ENCODE assay signal across 1 cellular context in the genomic region with DNA sequence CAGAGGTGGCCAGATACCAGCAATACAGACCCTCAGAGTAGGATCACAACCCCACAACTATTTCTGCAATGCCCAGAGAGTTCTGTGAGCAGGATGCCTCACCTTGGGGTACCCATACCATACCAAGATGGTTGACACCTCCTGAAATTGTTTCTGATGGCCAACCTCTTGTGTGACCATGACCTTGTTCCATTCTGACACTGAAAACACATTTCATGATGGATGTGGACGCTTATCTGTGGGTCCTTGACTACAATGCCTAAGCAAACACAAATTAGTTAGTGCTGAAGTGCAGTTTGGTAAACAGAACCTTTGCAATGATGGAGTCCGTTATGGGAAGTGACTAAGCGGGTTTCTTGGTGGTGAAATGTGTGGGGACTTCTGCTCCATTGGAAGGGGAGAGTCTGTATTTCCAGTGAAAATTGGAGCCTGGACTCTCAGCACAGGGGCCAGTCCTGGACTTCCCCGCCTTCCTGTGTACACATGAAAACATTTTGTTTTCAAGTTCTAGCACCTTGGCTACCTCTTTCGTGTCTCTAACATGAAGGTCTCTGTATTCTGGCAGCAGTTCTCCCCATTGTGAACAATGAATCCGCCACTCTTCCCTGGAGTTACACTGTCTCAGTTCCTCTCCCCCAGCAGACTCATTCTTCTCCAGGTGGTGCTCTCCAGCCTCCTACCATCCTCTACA.
TF ChIP-seq lines count a peak whose summit lies in the region.

No MANE protein-coding gene starts in this region.

TF ChIP-seq in HepG2, 621 proteins besides CTCF, POLR2A, EP300 and RAD21 (continued from another document and continues in another):
- 0 out of 2 replicates have a peak, but pooled peaks have one; percentile 50 for TF ChIP-seq SIN3A (IDR thresholded peaks at IDR 0.05; ENCODE audit: borderline replicate concordance, low read depth, low read length)
- peak; percentile 90 for TF ChIP-seq ZBTB7B (CRISPR knock-in tag; IDR thresholded peaks at IDR 0.05)
- TF ChIP-seq ASH2L (IDR thresholded peaks at IDR 0.05; ENCODE audit: insufficient read length, low read depth, low read length) = no peak
- TF ChIP-seq ZBTB38 (CRISPR knock-in tag; IDR thresholded peaks at IDR 0.05) = peak; percentile 80
- TF ChIP-seq TAF1 (CRISPR knock-in tag; IDR thresholded peaks at IDR 0.05) = peak; percentile 26
- TF ChIP-seq, protein P1, sequence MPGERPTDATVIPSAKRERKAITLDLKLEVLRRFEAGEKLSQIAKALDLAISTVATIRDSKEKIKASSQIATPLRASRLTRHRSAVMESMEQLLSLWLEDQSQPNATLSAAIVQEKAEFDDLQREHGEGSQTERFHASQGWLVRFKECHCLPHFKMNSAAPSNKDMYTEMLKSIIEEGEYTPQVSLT (CRISPR knock-in tag; IDR thresholded peaks at IDR 0.05; ENCODE audit: borderline replicate concordance, low read depth) = peak; percentile 47; the same call in 1 of the 2 replicates
- no peak for TF ChIP-seq PTBP1 (IDR thresholded peaks at IDR 0.05; ENCODE audit: low read depth, low read length, poor library complexity, severe bottlenecking)
- peak; percentile 77; the same call in 1 of the 2 replicates for TF ChIP-seq KLF6 (CRISPR knock-in tag; IDR thresholded peaks at IDR 0.05)
- peak; percentile 88 for TF ChIP-seq JUNB (CRISPR knock-in tag; IDR thresholded peaks at IDR 0.05; ENCODE audit: borderline replicate concordance)
- TF ChIP-seq ZNF24 (IDR thresholded peaks at IDR 0.05) = no peak
- TF ChIP-seq, protein P2, sequence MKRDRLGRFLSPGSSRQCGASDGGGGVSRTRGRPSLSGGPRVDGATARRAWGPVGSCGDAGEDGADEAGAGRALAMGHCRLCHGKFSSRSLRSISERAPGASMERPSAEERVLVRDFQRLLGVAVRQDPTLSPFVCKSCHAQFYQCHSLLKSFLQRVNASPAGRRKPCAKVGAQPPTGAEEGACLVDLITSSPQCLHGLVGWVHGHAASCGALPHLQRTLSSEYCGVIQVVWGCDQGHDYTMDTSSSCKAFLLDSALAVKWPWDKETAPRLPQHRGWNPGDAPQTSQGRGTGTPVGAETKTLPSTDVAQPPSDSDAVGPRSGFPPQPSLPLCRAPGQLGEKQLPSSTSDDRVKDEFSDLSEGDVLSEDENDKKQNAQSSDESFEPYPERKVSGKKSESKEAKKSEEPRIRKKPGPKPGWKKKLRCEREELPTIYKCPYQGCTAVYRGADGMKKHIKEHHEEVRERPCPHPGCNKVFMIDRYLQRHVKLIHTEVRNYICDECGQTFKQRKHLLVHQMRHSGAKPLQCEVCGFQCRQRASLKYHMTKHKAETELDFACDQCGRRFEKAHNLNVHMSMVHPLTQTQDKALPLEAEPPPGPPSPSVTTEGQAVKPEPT (CRISPR knock-in tag; IDR thresholded peaks at IDR 0.05; ENCODE audit: low read depth) = no peak
- TF ChIP-seq, protein P3, sequence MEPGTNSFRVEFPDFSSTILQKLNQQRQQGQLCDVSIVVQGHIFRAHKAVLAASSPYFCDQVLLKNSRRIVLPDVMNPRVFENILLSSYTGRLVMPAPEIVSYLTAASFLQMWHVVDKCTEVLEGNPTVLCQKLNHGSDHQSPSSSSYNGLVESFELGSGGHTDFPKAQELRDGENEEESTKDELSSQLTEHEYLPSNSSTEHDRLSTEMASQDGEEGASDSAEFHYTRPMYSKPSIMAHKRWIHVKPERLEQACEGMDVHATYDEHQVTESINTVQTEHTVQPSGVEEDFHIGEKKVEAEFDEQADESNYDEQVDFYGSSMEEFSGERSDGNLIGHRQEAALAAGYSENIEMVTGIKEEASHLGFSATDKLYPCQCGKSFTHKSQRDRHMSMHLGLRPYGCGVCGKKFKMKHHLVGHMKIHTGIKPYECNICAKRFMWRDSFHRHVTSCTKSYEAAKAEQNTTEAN (CRISPR knock-in tag; conservative IDR thresholded peaks at IDR 0.05) = peak; percentile 92; the same call in 1 of the 2 replicates
- TF ChIP-seq, protein P4, sequence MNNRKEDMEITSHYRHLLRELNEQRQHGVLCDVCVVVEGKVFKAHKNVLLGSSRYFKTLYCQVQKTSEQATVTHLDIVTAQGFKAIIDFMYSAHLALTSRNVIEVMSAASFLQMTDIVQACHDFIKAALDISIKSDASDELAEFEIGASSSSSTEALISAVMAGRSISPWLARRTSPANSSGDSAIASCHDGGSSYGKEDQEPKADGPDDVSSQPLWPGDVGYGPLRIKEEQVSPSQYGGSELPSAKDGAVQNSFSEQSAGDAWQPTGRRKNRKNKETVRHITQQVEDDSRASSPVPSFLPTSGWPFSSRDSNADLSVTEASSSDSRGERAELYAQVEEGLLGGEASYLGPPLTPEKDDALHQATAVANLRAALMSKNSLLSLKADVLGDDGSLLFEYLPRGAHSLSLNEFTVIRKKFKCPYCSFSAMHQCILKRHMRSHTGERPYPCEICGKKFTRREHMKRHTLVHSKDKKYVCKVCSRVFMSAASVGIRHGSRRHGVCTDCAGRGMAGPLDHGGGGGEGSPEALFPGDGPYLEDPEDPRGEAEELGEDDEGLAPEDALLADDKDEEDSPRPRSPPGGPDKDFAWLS (CRISPR knock-in tag; IDR thresholded peaks at IDR 0.05; ENCODE audit: borderline replicate concordance) = 0 out of 2 replicates have a peak, but pooled peaks have one; percentile 11
- TF ChIP-seq ZNF530 (CRISPR knock-in tag; IDR thresholded peaks at IDR 0.05; ENCODE audit: low read depth) = no peak
- TF ChIP-seq RNF2 (conservative IDR thresholded peaks at IDR 0.05; ENCODE audit: low read depth) = no peak
- TF ChIP-seq ZNF17 (CRISPR knock-in tag; IDR thresholded peaks at IDR 0.05) = no peak
- no peak for TF ChIP-seq ZFYVE20 (CRISPR knock-in tag; IDR thresholded peaks at IDR 0.05; ENCODE audit: borderline replicate concordance, low read depth)
- no peak; the same call in 1 of the 2 replicates for TF ChIP-seq ETV6 (CRISPR knock-in tag; conservative IDR thresholded peaks at IDR 0.05)
- TF ChIP-seq, protein P5, sequence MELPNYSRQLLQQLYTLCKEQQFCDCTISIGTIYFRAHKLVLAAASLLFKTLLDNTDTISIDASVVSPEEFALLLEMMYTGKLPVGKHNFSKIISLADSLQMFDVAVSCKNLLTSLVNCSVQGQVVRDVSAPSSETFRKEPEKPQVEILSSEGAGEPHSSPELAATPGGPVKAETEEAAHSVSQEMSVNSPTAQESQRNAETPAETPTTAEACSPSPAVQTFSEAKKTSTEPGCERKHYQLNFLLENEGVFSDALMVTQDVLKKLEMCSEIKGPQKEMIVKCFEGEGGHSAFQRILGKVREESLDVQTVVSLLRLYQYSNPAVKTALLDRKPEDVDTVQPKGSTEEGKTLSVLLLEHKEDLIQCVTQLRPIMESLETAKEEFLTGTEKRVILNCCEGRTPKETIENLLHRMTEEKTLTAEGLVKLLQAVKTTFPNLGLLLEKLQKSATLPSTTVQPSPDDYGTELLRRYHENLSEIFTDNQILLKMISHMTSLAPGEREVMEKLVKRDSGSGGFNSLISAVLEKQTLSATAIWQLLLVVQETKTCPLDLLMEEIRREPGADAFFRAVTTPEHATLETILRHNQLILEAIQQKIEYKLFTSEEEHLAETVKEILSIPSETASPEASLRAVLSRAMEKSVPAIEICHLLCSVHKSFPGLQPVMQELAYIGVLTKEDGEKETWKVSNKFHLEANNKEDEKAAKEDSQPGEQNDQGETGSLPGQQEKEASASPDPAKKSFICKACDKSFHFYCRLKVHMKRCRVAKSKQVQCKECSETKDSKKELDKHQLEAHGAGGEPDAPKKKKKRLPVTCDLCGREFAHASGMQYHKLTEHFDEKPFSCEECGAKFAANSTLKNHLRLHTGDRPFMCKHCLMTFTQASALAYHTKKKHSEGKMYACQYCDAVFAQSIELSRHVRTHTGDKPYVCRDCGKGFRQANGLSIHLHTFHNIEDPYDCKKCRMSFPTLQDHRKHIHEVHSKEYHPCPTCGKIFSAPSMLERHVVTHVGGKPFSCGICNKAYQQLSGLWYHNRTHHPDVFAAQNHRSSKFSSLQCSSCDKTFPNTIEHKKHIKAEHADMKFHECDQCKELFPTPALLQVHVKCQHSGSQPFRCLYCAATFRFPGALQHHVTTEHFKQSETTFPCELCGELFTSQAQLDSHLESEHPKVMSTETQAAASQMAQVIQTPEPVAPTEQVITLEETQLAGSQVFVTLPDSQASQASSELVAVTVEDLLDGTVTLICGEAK (IDR thresholded peaks at IDR 0.05) = no peak
- TF ChIP-seq, protein P5 (CRISPR knock-in tag; IDR thresholded peaks at IDR 0.05) = peak; percentile 54; the same call in 1 of the 2 replicates
- no peak for TF ChIP-seq CAMTA2 (CRISPR knock-in tag; IDR thresholded peaks at IDR 0.05; ENCODE audit: borderline replicate concordance)
- peak; percentile 62 for TF ChIP-seq PHF5A (CRISPR knock-in tag; IDR thresholded peaks at IDR 0.05; ENCODE audit: low read depth, unreplicated experiment)
- TF ChIP-seq ZNF510 (CRISPR knock-in tag; IDR thresholded peaks at IDR 0.05; ENCODE audit: low read depth) = no peak
- TF ChIP-seq, protein P6, sequence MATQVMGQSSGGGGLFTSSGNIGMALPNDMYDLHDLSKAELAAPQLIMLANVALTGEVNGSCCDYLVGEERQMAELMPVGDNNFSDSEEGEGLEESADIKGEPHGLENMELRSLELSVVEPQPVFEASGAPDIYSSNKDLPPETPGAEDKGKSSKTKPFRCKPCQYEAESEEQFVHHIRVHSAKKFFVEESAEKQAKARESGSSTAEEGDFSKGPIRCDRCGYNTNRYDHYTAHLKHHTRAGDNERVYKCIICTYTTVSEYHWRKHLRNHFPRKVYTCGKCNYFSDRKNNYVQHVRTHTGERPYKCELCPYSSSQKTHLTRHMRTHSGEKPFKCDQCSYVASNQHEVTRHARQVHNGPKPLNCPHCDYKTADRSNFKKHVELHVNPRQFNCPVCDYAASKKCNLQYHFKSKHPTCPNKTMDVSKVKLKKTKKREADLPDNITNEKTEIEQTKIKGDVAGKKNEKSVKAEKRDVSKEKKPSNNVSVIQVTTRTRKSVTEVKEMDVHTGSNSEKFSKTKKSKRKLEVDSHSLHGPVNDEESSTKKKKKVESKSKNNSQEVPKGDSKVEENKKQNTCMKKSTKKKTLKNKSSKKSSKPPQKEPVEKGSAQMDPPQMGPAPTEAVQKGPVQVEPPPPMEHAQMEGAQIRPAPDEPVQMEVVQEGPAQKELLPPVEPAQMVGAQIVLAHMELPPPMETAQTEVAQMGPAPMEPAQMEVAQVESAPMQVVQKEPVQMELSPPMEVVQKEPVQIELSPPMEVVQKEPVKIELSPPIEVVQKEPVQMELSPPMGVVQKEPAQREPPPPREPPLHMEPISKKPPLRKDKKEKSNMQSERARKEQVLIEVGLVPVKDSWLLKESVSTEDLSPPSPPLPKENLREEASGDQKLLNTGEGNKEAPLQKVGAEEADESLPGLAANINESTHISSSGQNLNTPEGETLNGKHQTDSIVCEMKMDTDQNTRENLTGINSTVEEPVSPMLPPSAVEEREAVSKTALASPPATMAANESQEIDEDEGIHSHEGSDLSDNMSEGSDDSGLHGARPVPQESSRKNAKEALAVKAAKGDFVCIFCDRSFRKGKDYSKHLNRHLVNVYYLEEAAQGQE (IDR thresholded peaks at IDR 0.05; ENCODE audit: borderline replicate concordance in 1 of 2, low read depth in 1 of 2, low read length in 2 of 2) = peak in 1 of 2 experiments; percentile 56; a peak in 1 of 4 replicates
- no peak for TF ChIP-seq ZC3H13 (CRISPR knock-in tag; IDR thresholded peaks at IDR 0.05)
- TF ChIP-seq RBM22 (optimal IDR thresholded peaks at IDR 0.05; ENCODE audit: low read length) = no peak
- TF ChIP-seq HNF4G (IDR thresholded peaks at IDR 0.05; ENCODE audit: borderline replicate concordance, low read depth, low read length) = peak; percentile 98
- peak; percentile 93; the same call in 1 of the 2 replicates for TF ChIP-seq HNF4G (CRISPR knock-in tag; IDR thresholded peaks at IDR 0.05; ENCODE audit: borderline replicate concordance, low read depth)
- TF ChIP-seq PPARG (CRISPR knock-in tag; conservative IDR thresholded peaks at IDR 0.05) = peak; percentile 96
- no peak for TF ChIP-seq IKZF1 (IDR thresholded peaks at IDR 0.05)
- TF ChIP-seq ZNF263 (CRISPR knock-in tag; IDR thresholded peaks at IDR 0.05) = no peak
- TF ChIP-seq, protein P7, sequence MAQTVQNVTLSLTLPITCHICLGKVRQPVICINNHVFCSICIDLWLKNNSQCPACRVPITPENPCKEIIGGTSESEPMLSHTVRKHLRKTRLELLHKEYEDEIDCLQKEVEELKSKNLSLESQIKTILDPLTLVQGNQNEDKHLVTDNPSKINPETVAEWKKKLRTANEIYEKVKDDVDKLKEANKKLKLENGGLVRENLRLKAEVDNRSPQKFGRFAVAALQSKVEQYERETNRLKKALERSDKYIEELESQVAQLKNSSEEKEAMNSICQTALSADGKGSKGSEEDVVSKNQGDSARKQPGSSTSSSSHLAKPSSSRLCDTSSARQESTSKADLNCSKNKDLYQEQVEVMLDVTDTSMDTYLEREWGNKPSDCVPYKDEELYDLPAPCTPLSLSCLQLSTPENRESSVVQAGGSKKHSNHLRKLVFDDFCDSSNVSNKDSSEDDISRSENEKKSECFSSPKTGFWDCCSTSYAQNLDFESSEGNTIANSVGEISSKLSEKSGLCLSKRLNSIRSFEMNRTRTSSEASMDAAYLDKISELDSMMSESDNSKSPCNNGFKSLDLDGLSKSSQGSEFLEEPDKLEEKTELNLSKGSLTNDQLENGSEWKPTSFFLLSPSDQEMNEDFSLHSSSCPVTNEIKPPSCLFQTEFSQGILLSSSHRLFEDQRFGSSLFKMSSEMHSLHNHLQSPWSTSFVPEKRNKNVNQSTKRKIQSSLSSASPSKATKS (CRISPR knock-in tag; IDR thresholded peaks at IDR 0.05) = peak; percentile 88
- no peak for TF ChIP-seq ZNF207 (IDR thresholded peaks at IDR 0.05; ENCODE audit: borderline replicate concordance)
